Comparison of ENCODE assay signal across 32 cellular contexts in the genomic region with DNA sequence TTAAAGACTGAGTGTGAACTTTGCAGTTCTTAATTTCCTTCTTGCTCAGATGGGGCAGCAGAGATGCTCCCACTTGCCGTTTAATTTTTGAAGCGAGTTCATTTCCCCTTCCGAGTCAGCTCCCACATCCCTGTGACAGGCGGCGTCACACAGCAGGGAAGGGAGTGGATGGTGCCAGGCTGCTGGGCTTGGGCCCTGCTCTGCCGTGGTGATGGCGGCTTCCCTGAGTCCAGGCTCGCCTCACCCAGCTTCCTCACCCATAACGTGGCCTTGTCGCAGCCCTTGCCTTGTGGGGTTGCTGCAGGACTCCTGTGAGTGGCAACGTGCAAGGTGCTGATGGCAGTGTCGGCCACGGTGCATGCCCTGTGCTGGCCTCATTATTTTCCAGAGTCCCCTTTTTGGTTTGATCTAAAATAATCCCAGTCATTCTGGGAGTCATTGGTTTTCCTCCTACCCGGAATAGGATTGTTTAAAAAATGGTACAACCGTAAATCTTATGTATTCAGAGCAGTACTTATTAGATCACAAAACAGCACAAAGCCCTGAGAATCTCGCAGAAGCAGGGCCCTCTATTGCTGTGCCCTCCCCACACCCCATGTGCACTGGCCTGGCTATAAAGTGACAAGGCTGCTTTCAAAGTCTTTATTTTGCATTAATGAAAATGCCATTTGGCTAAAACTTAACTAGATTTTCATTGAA.
DNase-seq lines count a peak whose midpoint lies in the region; ATAC-seq and TF ChIP-seq lines count a peak whose summit lies in the region.
"Had no signal": no experiment of that assay in that cellular context is flagged by ENCODE, and none has a peak within 500 bp of the region (broad histone marks: within the 10 kb centered on the region; RNA-seq: fewer than 3 reads in every experiment).

No MANE protein-coding gene starts in this region.

- no peak overlapping the region for H3K4me3 ChIP-seq in BLaER1 treated with 17β-estradiol and CSF1 and Interleukin-3, amounts not matched to agents 10 nM and 100 nM
- H3K4me3 ChIP-seq: A549, cardiac muscle cell, gastroesophageal sphincter, left lung, right lobe of liver, SJSA1, thoracic aorta had no signal

- DNase-seq in WTC11 (ENCODE audit: low spot score): no peak
- DNase-seq in glutamatergic neuron: no peak
- peak; percentile 45 for DNase-seq in pons (ENCODE audit: low spot score)
- no peak for DNase-seq in activated gamma-delta T cell treated with Interleukin-2 at 50 U/mL for 16 hours
- no peak for DNase-seq in activated CD4-positive, alpha-beta T cell treated with anti-CD3 and anti-CD28 coated beads, Interleukin-2, amount 50 U/mL, for 1 hour
- DNase-seq: activated CD4-positive, alpha-beta memory T cell treated with anti-CD3 and anti-CD28 coated beads, Interleukin-2, amount 10 ng/mL, durations not matched to agents 7 days and 5 days; activated CD4-positive, CD25-positive, alpha-beta regulatory T cell treated with anti-CD3 and anti-CD28 coated beads, Interleukin-2, amount 50 U/mL, for 72 hours; AML-193; aorta; CD8-positive, alpha-beta T cell; dermis blood vessel endothelial cell; left lung; mesendoderm; NCI-H1048; NCI-H1930; right lobe of liver; RPMI8226; stimulated activated CD4-positive, alpha-beta T cell treated with anti-CD3 and anti-CD28 coated beads, Interleukin-12 subunit alpha, Interleukin-12 subunit beta, amount 100 ng/mL, for 4 hours; stimulated activated CD4-positive, alpha-beta T cell treated with anti-CD3 and anti-CD28 coated beads, Interleukin-4, amount 100 ng/mL, for 24 hours; T-cell had no signal

- H4K20me1 ChIP-seq in BLaER1 treated with 17β-estradiol and CSF1 and Interleukin-3, amounts not matched to agents 10 nM and 100 nM: no peaks in the 10 kb centered on the region

- H3K27ac Mint-ChIP-seq in WTC11 (peak overlapping the region; percentile 65), glutamatergic neuron (ENCODE audit: unreplicated experiment) (peak overlapping the region; percentile 59)
- H3K27ac Mint-ChIP-seq: activated CD4-positive, alpha-beta memory T cell treated with anti-CD3 and anti-CD28 coated beads, Interleukin-2, amount 10 ng/mL, durations not matched to agents 7 days and 5 days; activated naive CD4-positive, alpha-beta T cell treated with anti-CD3 and anti-CD28 coated beads, Interleukin-2, amount 50 U/mL, for 72 hours; activated T-helper 2 cell treated with anti-CD3 and anti-CD28 coated beads, Interferon-gamma antibody, Interleukin-2, Interleukin-4, amounts not matched to agents 10 μg/mL and 5 μg/mL and 100 μg/mL, durations not matched to agents 14 hours and 24 hours and 36 hours; CD8-positive, alpha-beta T cell; IgD-negative memory B cell; stimulated activated effector memory CD8-positive, alpha-beta T cell treated with anti-CD3 and anti-CD28 coated beads, Interleukin-12 subunit alpha, Interleukin-12 subunit beta, amount 100 ng/mL, for 72 hours; T-cell had no signal

- no peaks in the 10 kb centered on the region for H3K27me3 ChIP-seq in BLaER1 treated with 17β-estradiol and CSF1 and Interleukin-3, amounts not matched to agents 10 nM and 100 nM
- H3K27me3 ChIP-seq: cardiac muscle cell, right lobe of liver had no signal

- CTCF ChIA-PET in WTC11 (lab: Charles Lee): interaction anchor here (1.0 to 1.2 kb wide), 3 partner anchors 10 to 53 kb away, joined by 3 read pairs; no protein-coding TSS in a partner anchor

- H3K4me1 Mint-ChIP-seq in WTC11 (peaks cover 50% of the 10 kb centered on the region), glutamatergic neuron (ENCODE audit: low read depth, unreplicated experiment) (peaks cover 19% of the 10 kb centered on the region)
- H3K4me1 Mint-ChIP-seq: activated CD4-positive, alpha-beta memory T cell treated with anti-CD3 and anti-CD28 coated beads, Interleukin-2, amount 10 ng/mL, durations not matched to agents 7 days and 5 days; IgD-negative memory B cell; stimulated activated effector memory CD8-positive, alpha-beta T cell treated with anti-CD3 and anti-CD28 coated beads, Interleukin-12 subunit alpha, Interleukin-12 subunit beta, amount 100 ng/mL, for 72 hours; T-cell had no signal

- POLR2A ChIA-PET in WTC11 (lab: Charles Lee): no interaction called here

- peak overlapping the region in 9 of 11 experiments; percentile 9 to 68 (median 34); a peak in 9 of 22 replicates for H3K4me2 ChIP-seq in BLaER1 treated with 17β-estradiol and CSF1 and Interleukin-3, amounts not matched to agents 10 nM and 100 nM
- H3K4me2 ChIP-seq: A549 had no signal

- H3K4me1 ChIP-seq in BLaER1 treated with 17β-estradiol and CSF1 and Interleukin-3, amounts not matched to agents 10 nM and 100 nM: peaks cover 8 to 20% (median 16%) of the 10 kb centered on the region in 10 experiments; a peak in 18 of 20 replicates
- H3K4me1 ChIP-seq: A549, gastroesophageal sphincter, left lung, right lobe of liver, SJSA1 had no signal

- H3K9me3 Mint-ChIP-seq in WTC11 (no peaks in the 10 kb centered on the region), glutamatergic neuron (ENCODE audit: unreplicated experiment) (no peaks in the 10 kb centered on the region)
- H3K9me3 Mint-ChIP-seq: activated CD4-positive, alpha-beta memory T cell treated with anti-CD3 and anti-CD28 coated beads, Interleukin-2, amount 10 ng/mL, durations not matched to agents 7 days and 5 days; activated naive CD4-positive, alpha-beta T cell treated with anti-CD3 and anti-CD28 coated beads, Interleukin-2, amount 50 U/mL, for 72 hours; activated T-helper 2 cell treated with anti-CD3 and anti-CD28 coated beads, Interferon-gamma antibody, Interleukin-2, Interleukin-4, amounts not matched to agents 10 μg/mL and 5 μg/mL and 100 μg/mL, durations not matched to agents 14 hours and 24 hours and 36 hours; CD8-positive, alpha-beta T cell; IgD-negative memory B cell; stimulated activated effector memory CD8-positive, alpha-beta T cell treated with anti-CD3 and anti-CD28 coated beads, Interleukin-12 subunit alpha, Interleukin-12 subunit beta, amount 100 ng/mL, for 72 hours; T-cell had no signal

- no peak overlapping the region for H3K9ac ChIP-seq in BLaER1 treated with 17β-estradiol and CSF1 and Interleukin-3, amounts not matched to agents 10 nM and 100 nM

- peaks cover 3% of the 10 kb centered on the region for H3K27me3 Mint-ChIP-seq in WTC11 (ENCODE audit: low read depth)
- H3K27me3 Mint-ChIP-seq in glutamatergic neuron (ENCODE audit: unreplicated experiment): no peaks in the 10 kb centered on the region

- H3K36me3 ChIP-seq in BLaER1 treated with 17β-estradiol and CSF1 and Interleukin-3, amounts not matched to agents 10 nM and 100 nM: no peaks in the 10 kb centered on the region
- H3K36me3 ChIP-seq: cardiac muscle cell, gastroesophageal sphincter, left lung, right lobe of liver, SJSA1, thoracic aorta had no signal

- no peak overlapping the region for H3K27ac ChIP-seq in BLaER1 treated with 17β-estradiol and CSF1 and Interleukin-3, amounts not matched to agents 10 nM and 100 nM
- H3K27ac ChIP-seq: A549, cardiac muscle cell, gastroesophageal sphincter, left lung, SJSA1 had no signal

- no peaks in the 10 kb centered on the region for H3K9me3 ChIP-seq in BLaER1 treated with 17β-estradiol and CSF1 and Interleukin-3, amounts not matched to agents 10 nM and 100 nM (replicated peaks in 1 of 11)
- H3K9me3 ChIP-seq: A549, gastroesophageal sphincter, left lung, right lobe of liver, SJSA1, thoracic aorta had no signal

- no peaks in the 10 kb centered on the region for H3K36me3 Mint-ChIP-seq in WTC11
- no peaks in the 10 kb centered on the region for H3K36me3 Mint-ChIP-seq in glutamatergic neuron (ENCODE audit: unreplicated experiment)
- H3K36me3 Mint-ChIP-seq: activated naive CD4-positive, alpha-beta T cell treated with anti-CD3 and anti-CD28 coated beads, Interleukin-2, amount 50 U/mL, for 72 hours; CD8-positive, alpha-beta T cell; IgD-negative memory B cell; stimulated activated effector memory CD8-positive, alpha-beta T cell treated with anti-CD3 and anti-CD28 coated beads, Interleukin-12 subunit alpha, Interleukin-12 subunit beta, amount 100 ng/mL, for 72 hours; T-cell had no signal

- no peak for TF ChIP-seq CTCF in WTC11 (IDR thresholded peaks at IDR 0.05)
- TF ChIP-seq CTCF in glutamatergic neuron (IDR thresholded peaks at IDR 0.05; ENCODE audit: partially characterized antibody, unreplicated experiment): no peak

- ATAC-seq in WTC11 (no peak), GM21423 (IDR thresholded peaks at IDR 0.05; ENCODE audit: unreplicated experiment) (no peak), HG02642 (IDR thresholded peaks at IDR 0.05; ENCODE audit: poor library complexity, unreplicated experiment) (no peak)
- ATAC-seq: A549; activated naive CD4-positive, alpha-beta T cell treated with anti-CD3 and anti-CD28 coated beads, Interleukin-2, amount 50 U/mL, for 72 hours; CD8-positive, alpha-beta T cell; gastroesophageal sphincter; left lung; stimulated activated effector memory CD8-positive, alpha-beta T cell treated with anti-CD3 and anti-CD28 coated beads, Interleukin-12 subunit alpha, Interleukin-12 subunit beta, amount 100 ng/mL, for 72 hours; T-cell had no signal

- no peak overlapping the region for H3K4me3 Mint-ChIP-seq in WTC11
- H3K4me3 Mint-ChIP-seq in glutamatergic neuron (ENCODE audit: unreplicated experiment): no peak overlapping the region
- H3K4me3 Mint-ChIP-seq: activated CD4-positive, alpha-beta memory T cell treated with anti-CD3 and anti-CD28 coated beads, Interleukin-2, amount 10 ng/mL, durations not matched to agents 7 days and 5 days; CD8-positive, alpha-beta T cell; IgD-negative memory B cell; stimulated activated effector memory CD8-positive, alpha-beta T cell treated with anti-CD3 and anti-CD28 coated beads, Interleukin-12 subunit alpha, Interleukin-12 subunit beta, amount 100 ng/mL, for 72 hours; T-cell had no signal

TF ChIP-seq in WTC11, 78 proteins besides CTCF, POLR2A, EP300 and RAD21 (continues in another document):
- TF ChIP-seq SP1 (CRISPR knock-in tag; conservative IDR thresholded peaks at IDR 0.05) (no peak), E2F5 (CRISPR knock-in tag; IDR thresholded peaks at IDR 0.05) (no peak), USF2 (CRISPR knock-in tag; IDR thresholded peaks at IDR 0.05) (no peak)
